14 cellular contexts compared by ENCODE assay signal in the genomic region with DNA sequence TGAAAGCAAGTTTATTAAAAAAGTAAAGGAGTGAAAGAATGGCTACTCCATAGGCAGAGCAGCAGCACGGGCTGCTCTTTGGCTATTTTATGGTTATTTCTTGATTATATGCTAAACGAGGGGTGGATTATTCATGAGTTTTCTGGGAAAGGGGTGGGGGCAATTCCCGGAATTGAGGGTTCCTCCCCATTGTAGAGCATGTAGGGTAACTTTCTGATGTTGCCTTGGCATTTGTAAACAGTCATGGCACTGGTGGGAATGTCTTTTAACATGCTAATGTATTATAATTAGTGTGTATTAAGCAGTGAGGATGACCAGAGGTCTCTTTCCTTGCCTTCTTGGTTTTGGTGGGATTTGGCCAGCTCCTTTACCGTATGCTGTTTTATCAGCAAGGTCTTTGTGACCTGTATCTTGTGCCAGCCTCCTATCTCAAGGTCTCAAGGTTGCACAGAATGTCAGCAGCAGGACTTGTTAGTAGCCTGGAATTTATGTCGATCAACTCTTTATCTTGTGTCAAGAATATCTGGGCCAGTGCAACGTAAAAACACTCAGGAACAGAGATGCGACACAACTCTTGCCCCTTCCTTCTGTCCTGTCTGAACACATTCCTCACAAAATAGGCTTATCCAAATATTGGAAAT.
DNase-seq lines count a peak whose midpoint lies in the region; ATAC-seq and TF ChIP-seq lines count a peak whose summit lies in the region.
"Had no signal": no experiment of that assay in that cellular context is flagged by ENCODE, and none has a peak within 500 bp of the region (broad histone marks: within the 10 kb centered on the region; RNA-seq: fewer than 3 reads in every experiment).

No MANE protein-coding gene starts in this region.

- intact Hi-C loops in Right ventricle myocardium inferior (cut with DNase I), result no loop called here

- no peak overlapping the region for H2BK5ac ChIP-seq in mesenchymal stem cell (ENCODE audit: low read depth, low read length, poor library complexity, severe bottlenecking)

- H2AFZ ChIP-seq in mesenchymal stem cell (ENCODE audit: low read depth, low read length), result no peak overlapping the region

- H3K4me1 Mint-ChIP-seq in brain, result peaks cover 31% of the 10 kb centered on the region

- H3K4me2 ChIP-seq in mesenchymal stem cell (ENCODE audit: low read length, poor library complexity, severe bottlenecking), result no peak overlapping the region

- H3K23ac ChIP-seq in mesenchymal stem cell (ENCODE audit: low read length in 2 of 2), result no peak overlapping the region

- H3K27ac ChIP-seq in right atrium auricular region, result peak overlapping the region; percentile 14 to 37
- no peak overlapping the region for H3K27ac ChIP-seq in mesenchymal stem cell (ENCODE audit: low read length, poor library complexity, severe bottlenecking)

- no peak overlapping the region for H3K4ac ChIP-seq in mesenchymal stem cell (ENCODE audit: low read depth in 1 of 2, low read length in 2 of 2)

- 78% methylated on average over 7 of the region's 7 CpGs for WGBS in mesenchymal stem cell

- peaks cover 3 to 21% (median 10%) of the 10 kb centered on the region in 5 experiments for H3K9me3 Mint-ChIP-seq in brain

- no peaks in the 10 kb centered on the region for H3K36me3 Mint-ChIP-seq in brain

- H2BK15ac ChIP-seq in mesenchymal stem cell (ENCODE audit: low read depth, poor library complexity, severe bottlenecking), result no peak overlapping the region

- H3K27me3 ChIP-seq in right atrium auricular region, result no peaks in the 10 kb centered on the region
- H3K27me3 ChIP-seq in mesenchymal stem cell (ENCODE audit: control insufficient read depth in 1 of 2, insufficient read depth in 1 of 2, low read length in 2 of 2), result no peaks in the 10 kb centered on the region
- H3K27me3 ChIP-seq: MG63 had no signal

- peak overlapping the region; percentile 64 for H3K9ac ChIP-seq in mesenchymal stem cell (ENCODE audit: low read length)

- no peaks in the 10 kb centered on the region for H3K27me3 Mint-ChIP-seq in brain

- ATAC-seq in Right ventricle myocardium inferior (no peak), GM18502 (IDR thresholded peaks at IDR 0.05; ENCODE audit: poor library complexity, unreplicated experiment) (no peak)
- ATAC-seq: HepG2 had no signal

- no peak overlapping the region for H2BK120ac ChIP-seq in mesenchymal stem cell (ENCODE audit: low read depth, low read length)

- peak overlapping the region; percentile 43 to 95 (median 71) for H3K27ac Mint-ChIP-seq in brain

- no peak overlapping the region for H4K91ac ChIP-seq in mesenchymal stem cell (ENCODE audit: low read length)

- no peak overlapping the region for H4K8ac ChIP-seq in mesenchymal stem cell (ENCODE audit: low read length)

- H3K4me3 Mint-ChIP-seq in brain, result peak overlapping the region in 2 of 5 experiments; percentile 17 to 49

- no peak overlapping the region for H2AK5ac ChIP-seq in mesenchymal stem cell (ENCODE audit: low read length, severe bottlenecking)

- DNase-seq in right atrium auricular region (ENCODE audit: low spot score) (no peak), Right ventricle myocardium inferior (ENCODE audit: missing footprints) (no peak), mesenchymal stem cell (no peak), cerebellar cortex (ENCODE audit: low spot score) (no peak), superior temporal gyrus (ENCODE audit: extremely low spot score) (no peak), iPS-NIHi11 (ENCODE audit: low spot score) (no peak)
- DNase-seq: MG63, NCI-H1105, NCI-H187, NCI-H446, NCI-H748 treated with DMSO at 0.1 percent for 48 hours had no signal

- H3K4me1 ChIP-seq in right atrium auricular region, result peaks cover 0 to 10% of the 10 kb centered on the region in 2 donors
- H3K4me1 ChIP-seq in mesenchymal stem cell (ENCODE audit: control insufficient read depth, insufficient read depth, low read depth, low read length), result no peaks in the 10 kb centered on the region

- H3K18ac ChIP-seq in mesenchymal stem cell (ENCODE audit: low read depth in 1 of 2, low read length in 2 of 2), result no peak overlapping the region

- no peak overlapping the region for H3K14ac ChIP-seq in mesenchymal stem cell (ENCODE audit: low read length in 2 of 2)

- TF ChIP-seq CTCF in right atrium auricular region (IDR thresholded peaks at IDR 0.05) (no peak), brain (conservative IDR thresholded peaks at IDR 0.05) (no peak)

- no peaks in the 10 kb centered on the region for H3K36me3 ChIP-seq in right atrium auricular region
- H3K36me3 ChIP-seq in mesenchymal stem cell (ENCODE audit: control insufficient read depth in 1 of 2, insufficient read depth in 2 of 2, low read depth in 1 of 2, low read length in 2 of 2), result no peaks in the 10 kb centered on the region
- H3K36me3 ChIP-seq: MG63 had no signal

- no peaks in the 10 kb centered on the region for H3K79me1 ChIP-seq in mesenchymal stem cell (replicated peaks; ENCODE audit: low read length, poor library complexity, severe bottlenecking)

- no peak overlapping the region for H3K4me3 ChIP-seq in right atrium auricular region
- no peak overlapping the region for H3K4me3 ChIP-seq in mesenchymal stem cell (ENCODE audit: insufficient read depth in 1 of 2, low read depth in 1 of 2, low read length in 2 of 2)
- H3K4me3 ChIP-seq: MG63 had no signal

- H3K9me3 ChIP-seq in right atrium auricular region (no peaks in the 10 kb centered on the region), mesenchymal stem cell (ENCODE audit: control insufficient read depth, low read length) (no peaks in the 10 kb centered on the region)
- H3K9me3 ChIP-seq: MG63 had no signal

- H2BK12ac ChIP-seq in mesenchymal stem cell (ENCODE audit: low read length in 2 of 2), result no peak overlapping the region
